In the genomic region with DNA sequence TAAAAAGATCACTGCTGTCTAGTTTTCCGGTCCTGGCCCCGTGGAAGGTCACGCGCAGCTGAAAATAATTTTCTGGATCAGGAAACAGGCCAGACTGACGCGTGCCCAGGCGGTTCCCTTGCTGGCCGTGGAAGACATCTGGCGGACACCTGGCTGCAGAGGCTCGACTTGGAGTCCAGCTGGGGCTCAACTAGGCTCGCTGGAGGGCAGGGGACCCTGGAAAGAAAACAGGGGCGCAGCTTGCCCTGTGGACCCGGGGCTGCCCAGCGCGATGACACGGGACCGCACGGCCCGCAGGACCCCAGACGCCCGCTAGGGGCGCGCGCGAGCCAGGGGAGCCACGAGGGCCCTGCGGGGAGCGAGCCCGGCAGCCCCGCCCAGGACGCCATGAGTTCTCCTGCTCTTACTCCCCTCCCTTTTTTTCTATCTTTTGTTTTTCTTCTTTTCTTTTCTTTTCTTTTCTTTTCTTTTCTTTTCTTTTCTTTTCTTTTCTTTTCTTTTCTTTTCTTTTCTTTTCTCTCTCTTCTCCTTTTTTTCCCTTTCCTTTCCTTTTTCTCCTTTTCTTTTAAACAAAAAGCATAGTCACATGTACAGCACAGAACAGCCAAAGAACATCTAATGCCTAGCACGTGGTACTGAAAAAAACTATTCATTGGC, we compare ENCODE assay signal across 8 cellular contexts. TPM values are rescaled to one million over a fixed set of nuclear protein-coding genes. Genes with fewer than 3 reads are reported as not detected.
A peak's percentile ranks its signal among the peaks of the same experiment; 100 is the strongest.
DNase-seq lines count a peak whose midpoint lies in the region; ATAC-seq, FAIRE-seq and TF ChIP-seq lines count a peak whose summit lies in the region.

No MANE protein-coding gene starts in this region.

- peak overlapping the region; percentile 34 for H3K4me3 ChIP-seq in WI38 (ENCODE audit: low read depth, low read length)
- H3K4me3 ChIP-seq in bronchial epithelial cell (ENCODE audit: low read depth, low read length): no peak overlapping the region

- FAIRE-seq in bronchial epithelial cell (lab: Jason Lieb, UNC): no peak

- H3K36me3 ChIP-seq in bronchial epithelial cell (ENCODE audit: control insufficient read depth, insufficient read depth, low read length): no peaks in the 10 kb centered on the region

- TF ChIP-seq CTCF in WI38 (IDR thresholded peaks at IDR 0.05; ENCODE audit: low read depth, low read length): peak; percentile 99
- peak; percentile 85 for TF ChIP-seq CTCF in bronchial epithelial cell (IDR thresholded peaks at IDR 0.05; ENCODE audit: insufficient read depth, low read length, severe bottlenecking)

- in situ Hi-C loops in KBM-7 (cut with MboI; ENCODE audit: low pct_unique_long_range_greater_than_20kb, low sequenced_read_pairs): no loop called here

- ATAC-seq in GM19438 (IDR thresholded peaks at IDR 0.05; ENCODE audit: low read depth, unreplicated experiment): peak; percentile 94
- ATAC-seq in left colon: peak; percentile 76

- intact Hi-C loops in left colon (cut with DNase I, micrococcal nuclease): no loop called here

- DNase-seq in AG08395 (ENCODE audit: low spot score) (peak; percentile 93), KBM-7 (peak; percentile 80), bronchial epithelial cell (ENCODE audit: low read depth) (no peak), left colon (peak; percentile 51 to 67), NCI-H345 (lab: John Stamatoyannopoulos, UW) (no peak)
- DNase-seq in stimulated activated CD4-positive, alpha-beta T cell treated with anti-CD3 and anti-CD28 coated beads, Interleukin-4, amount 100 ng/mL, for 1 hour: peak; percentile 84

- H3K27me3 ChIP-seq in bronchial epithelial cell (ENCODE audit: control insufficient read depth, insufficient read depth, low read length): no peaks in the 10 kb centered on the region

RNA-seq across cellular contexts. Expression of a gene that starts 43.2 kb away (rescaled TPM):
- total RNA-seq in bronchial epithelial cell (64.0 and 74.4 TPM in 2 replicates), left colon (10 to 100 TPM; 50.8 to 52.9 TPM)

Comparison
In these comparisons a context has a peak if more than half of its experiments do, and no peak if none do; other contexts are left out.
1. DNase-seq: peak in AG08395 (single experiment), KBM-7 (single experiment), left colon (2 of 2) and stimulated activated CD4-positive, alpha-beta T cell treated with anti-CD3 and anti-CD28 coated beads, Interleukin-4, amount 100 ng/mL, for 1 hour (single experiment); none in bronchial epithelial cell (single experiment) and NCI-H345 (single experiment).